ENCODE assay signal across 14 cellular contexts in genomic region chr1:157154291-157154690, GRCh38. TPM values are rescaled to one million over a fixed set of nuclear protein-coding genes. Genes with fewer than 3 reads are reported as not detected.
DNase-seq lines count a peak whose midpoint lies in the region; ATAC-seq and TF ChIP-seq lines count a peak whose summit lies in the region.
"Had no signal": no experiment of that assay in that cellular context is flagged by ENCODE, and none has a peak within 500 bp of the region (broad histone marks: within the 10 kb centered on the region; RNA-seq: fewer than 3 reads in every experiment).

No MANE protein-coding gene starts in this region.

- H3K9me3 ChIP-seq in SJCRH30 (replicated peaks) (no peaks in the 10 kb centered on the region), stomach (no peaks in the 10 kb centered on the region)
- H3K9me3 ChIP-seq: esophagus squamous epithelium, MG63 had no signal

- CTCF ChIA-PET in activated CD4-positive, alpha-beta T cell treated with anti-CD3 and anti-CD28 coated beads, Interleukin-2, amount 10 ng/mL, durations not matched to agents 7 days and 5 days (lab: Charles Lee): interaction anchor here (1.6 to 11.8 kb wide), 4 partner anchors 15 to 122 kb away, joined by 3 to 176 read pairs (median 16); no protein-coding TSS in a partner anchor

- H3K4me1 ChIP-seq in SJCRH30 (peaks cover 28% of the 10 kb centered on the region), stomach (peaks cover 20 to 41% (median 26%) of the 10 kb centered on the region in 4 donors)

- no peaks in the 10 kb centered on the region for H3K27me3 ChIP-seq in SJCRH30
- H3K27me3 ChIP-seq in layer of hippocampus (ENCODE audit: control insufficient read depth, insufficient read depth, low read length): no peaks in the 10 kb centered on the region
- H3K27me3 ChIP-seq in stomach: peaks cover 0 to 15% (median 0%) of the 10 kb centered on the region in 3 donors
- H3K27me3 ChIP-seq: MG63 had no signal

- H3K27me3 Mint-ChIP-seq in activated CD4-positive, alpha-beta T cell treated with anti-CD3 and anti-CD28 coated beads, Interleukin-2, amount 10 ng/mL, durations not matched to agents 7 days and 5 days: peaks cover 22% of the 10 kb centered on the region

- H3K4me3 ChIP-seq in SJCRH30 (no peak overlapping the region), stomach (no peak overlapping the region)
- H3K4me3 ChIP-seq: esophagus squamous epithelium, MG63 had no signal

- no peak overlapping the region for H3K4me3 Mint-ChIP-seq in activated CD4-positive, alpha-beta T cell treated with anti-CD3 and anti-CD28 coated beads, Interleukin-2, amount 10 ng/mL, durations not matched to agents 7 days and 5 days

- no peaks in the 10 kb centered on the region for H3K36me3 Mint-ChIP-seq in activated CD4-positive, alpha-beta T cell treated with anti-CD3 and anti-CD28 coated beads, Interleukin-2, amount 10 ng/mL, durations not matched to agents 7 days and 5 days (ENCODE audit: low read depth)

- H3K27ac ChIP-seq in SJCRH30 (no peak overlapping the region), layer of hippocampus (ENCODE audit: low read depth, low read length) (peak overlapping the region; percentile 9), stomach (peak overlapping the region; percentile 50 to 72 (median 70))

- POLR2A ChIA-PET in activated CD4-positive, alpha-beta T cell treated with anti-CD3 and anti-CD28 coated beads, Interleukin-2, amount 10 ng/mL, durations not matched to agents 7 days and 5 days (lab: Charles Lee): no interaction called here

- no peak for DNase-seq in activated CD4-positive, alpha-beta T cell treated with anti-CD3 and anti-CD28 coated beads, Interleukin-2, amount 10 ng/mL, durations not matched to agents 7 days and 5 days
- DNase-seq in activated CD4-positive, alpha-beta T cell treated with anti-CD3 and anti-CD28 coated beads, Interleukin-2, amount 50 U/mL, for 4 hours: no peak
- peak; percentile 61 to 75 for DNase-seq in SJCRH30
- DNase-seq in stomach: no peak
- no peak for DNase-seq in NK-92 (lab: John Stamatoyannopoulos, UW; ENCODE audit: unreplicated experiment)
- DNase-seq in NCI-H2029 treated with DMSO at 0.1 percent for 48 hours (lab: John Stamatoyannopoulos, UW): no peak
- DNase-seq: activated CD4-positive, CD25-positive, alpha-beta regulatory T cell; activated T-cell treated with anti-CD3 and anti-CD28 coated beads, Interleukin-2, amount 50 U/mL, for 1 hour; esophagus squamous epithelium had no signal

- no peaks in the 10 kb centered on the region for H3K36me3 ChIP-seq in SJCRH30
- H3K36me3 ChIP-seq in stomach: no peaks in the 10 kb centered on the region
- H3K36me3 ChIP-seq: esophagus squamous epithelium, MG63 had no signal

- no peak for TF ChIP-seq POLR2A in stomach (IDR thresholded peaks at IDR 0.05)
- no peak for TF ChIP-seq POLR2A in GM18505 (IDR thresholded peaks at IDR 0.05; ENCODE audit: borderline replicate concordance, extremely low read depth, insufficient read depth, insufficient read length)

- WGBS in stomach, 5 donors: 48 to 74% (median 70%) methylated on average over 5 of the region's 5 CpGs

- H3K27ac Mint-ChIP-seq in activated CD4-positive, alpha-beta T cell treated with anti-CD3 and anti-CD28 coated beads, Interleukin-2, amount 10 ng/mL, durations not matched to agents 7 days and 5 days: peak overlapping the region; percentile 52

- TF ChIP-seq CTCF in stomach (IDR thresholded peaks at IDR 0.05): no peak

- intact Hi-C loops in stomach (cut with DNase I; ENCODE audit: low total_unique reads): no loop called here

- ATAC-seq in GM18505 (IDR thresholded peaks at IDR 0.05; ENCODE audit: unreplicated experiment): no peak
- ATAC-seq: HCT116 had no signal

- no peaks in the 10 kb centered on the region for H3K9me3 Mint-ChIP-seq in activated CD4-positive, alpha-beta T cell treated with anti-CD3 and anti-CD28 coated beads, Interleukin-2, amount 10 ng/mL, durations not matched to agents 7 days and 5 days

- H3K4me1 Mint-ChIP-seq in activated CD4-positive, alpha-beta T cell treated with anti-CD3 and anti-CD28 coated beads, Interleukin-2, amount 10 ng/mL, durations not matched to agents 7 days and 5 days: peaks cover 33% of the 10 kb centered on the region

- no peak for TF ChIP-seq EP300 in stomach (IDR thresholded peaks at IDR 0.05)

RNA-seq across cellular contexts. Expression of gene ETV3, which starts 16.1 kb away (rescaled TPM):
- total RNA-seq in activated CD4-positive, alpha-beta T cell treated with anti-CD3 and anti-CD28 coated beads, Interleukin-2, amount 10 ng/mL, durations not matched to agents 7 days and 5 days: 10 to 100 TPM; 33.3 to 37.5 TPM
- total RNA-seq in SJCRH30 (2014; rRNA removed; shearing (Covaris generic)): 12.2 and 12.5 TPM in 2 replicates
- 10 to 100 TPM in 4 of 5 donors, 1 to 10 TPM in 1; 3.8 to 30.8 (median 18.7) TPM for total RNA-seq in stomach
- polyA plus RNA-seq in stomach: 1 to 10 TPM; 5.9 to 6.6 (median 6.5) TPM

RNA-seq across cellular contexts. Expression of gene ETV3L, which starts 54.7 kb away (rescaled TPM):
- not detected for total RNA-seq in activated CD4-positive, alpha-beta T cell treated with anti-CD3 and anti-CD28 coated beads, Interleukin-2, amount 10 ng/mL, durations not matched to agents 7 days and 5 days
- 0.05 TPM in 1 of 2 replicates, not detected in the other for total RNA-seq in SJCRH30 (2014; rRNA removed; shearing (Covaris generic))
- not detected for total RNA-seq in stomach
- polyA plus RNA-seq in stomach: not detected
- total RNA-seq: esophagus squamous epithelium had no signal
- polyA plus RNA-seq: adipose tissue had no signal

Comparison
In these comparisons a context has a peak if more than half of its experiments do, and no peak if none do; other contexts are left out.
1. DNase-seq: peak in SJCRH30 (2 of 2); none in activated CD4-positive, alpha-beta T cell treated with anti-CD3 and anti-CD28 coated beads, Interleukin-2, amount 10 ng/mL, durations not matched to agents 7 days and 5 days (single experiment), activated CD4-positive, alpha-beta T cell treated with anti-CD3 and anti-CD28 coated beads, Interleukin-2, amount 50 U/mL, for 4 hours (0 of 2), stomach (single experiment), NK-92 (single experiment) and NCI-H2029 treated with DMSO at 0.1 percent for 48 hours (single experiment).